1 cellular context compared by ENCODE assay signal in genomic region chr5:142293486-142293885, GRCh38.
A peak's percentile ranks its signal among the peaks of the same experiment; 100 is the strongest.
TF ChIP-seq lines count a peak whose summit lies in the region.

No MANE protein-coding gene starts in this region.

TF ChIP-seq in K562, 482 proteins besides CTCF, POLR2A, EP300 and RAD21 (continued from another document):
- peak in 1 of 2 experiments; percentile 17 for TF ChIP-seq E2F6 (IDR thresholded peaks at IDR 0.05; ENCODE audit: borderline replicate concordance in 1 of 2, extremely low read depth in 1 of 2, insufficient read depth in 1 of 2, insufficient read length in 1 of 2, low read depth in 1 of 2, low read length in 1 of 2, poor library complexity in 1 of 2, severe bottlenecking in 1 of 2)
- TF ChIP-seq HLTF (IDR thresholded peaks at IDR 0.05) = no peak
- 0 out of 4 replicates have a peak, but pooled peaks of 1 of the 2 experiments have one; percentile 34 for TF ChIP-seq TRIM24 (IDR thresholded peaks at IDR 0.05)
- no peak for TF ChIP-seq YBX1 (IDR thresholded peaks at IDR 0.05)
- no peak for TF ChIP-seq DIDO1 (tag; IDR thresholded peaks at IDR 0.05; ENCODE audit: low read depth)
- TF ChIP-seq ETV5 (CRISPR knock-in tag; IDR thresholded peaks at IDR 0.05; ENCODE audit: low read depth) = 0 out of 2 replicates have a peak, but pooled peaks have one; percentile 46
- peak; percentile 38; the same call in 1 of the 2 replicates for TF ChIP-seq CBFA2T3 (IDR thresholded peaks at IDR 0.05)
- TF ChIP-seq MGA (IDR thresholded peaks at IDR 0.05) = peak; percentile 34; the same call in 1 of the 2 replicates
- no peak for TF ChIP-seq FOXK1 (CRISPR knock-in tag; IDR thresholded peaks at IDR 0.05; ENCODE audit: borderline replicate concordance)
